Comparison of ENCODE assay signal across 28 cellular contexts in the genomic region with DNA sequence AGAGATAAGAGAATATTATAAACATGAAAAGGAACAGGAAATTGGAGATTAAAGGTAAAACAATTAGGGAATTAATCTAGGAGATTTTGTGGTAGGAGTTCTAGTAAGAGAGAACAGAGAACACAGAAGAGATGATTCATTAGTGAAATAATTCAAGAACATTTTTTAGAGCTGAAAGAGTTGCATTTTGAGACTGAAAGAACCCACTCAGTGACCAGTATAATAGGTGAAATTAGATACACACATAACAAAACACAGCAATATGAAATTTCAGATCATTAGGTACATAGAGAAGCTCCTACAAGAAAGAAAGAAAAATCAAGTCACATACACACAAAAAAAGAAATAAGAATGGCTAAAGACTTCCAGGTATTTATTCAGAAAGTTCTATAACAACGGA.
"Had no signal": no experiment of that assay in that cellular context is flagged by ENCODE, and none has a peak within 500 bp of the region (broad histone marks: within the 10 kb centered on the region; RNA-seq: fewer than 3 reads in every experiment).

No MANE protein-coding gene starts in this region.

- H3K9me3 Mint-ChIP-seq: effector memory CD8-positive, alpha-beta T cell had no signal

- H3K27ac Mint-ChIP-seq: dendritic cell treated with granulocyte-macrophage colony-stimulating factor and Interleukin-4, amounts not matched to agents 40 ng/mL and 50 ng/mL, for 4 days; effector memory CD8-positive, alpha-beta T cell; endodermal cell had no signal

- ATAC-seq: effector memory CD8-positive, alpha-beta T cell; esophagus mucosa; foreskin keratinocyte; gastrocnemius medialis; gastroesophageal sphincter; heart left ventricle; heart right ventricle had no signal

- H3K4me3 Mint-ChIP-seq: dendritic cell treated with granulocyte-macrophage colony-stimulating factor and Interleukin-4, amounts not matched to agents 40 ng/mL and 50 ng/mL, for 4 days; effector memory CD8-positive, alpha-beta T cell; endodermal cell had no signal

- H3K27ac ChIP-seq: colonic mucosa, coronary artery, dorsolateral prefrontal cortex, epithelial cell of prostate, esophagus muscularis mucosa, esophagus squamous epithelium, foreskin keratinocyte, gastrocnemius medialis, gastroesophageal sphincter, heart left ventricle, heart right ventricle had no signal

- H3K4me1 ChIP-seq: colonic mucosa, esophagus muscularis mucosa, esophagus squamous epithelium, foreskin keratinocyte, gastrocnemius medialis, gastroesophageal sphincter, heart left ventricle, heart right ventricle had no signal

- H3K9me3 ChIP-seq: colonic mucosa, esophagus muscularis mucosa, esophagus squamous epithelium, gastrocnemius medialis, gastroesophageal sphincter, heart right ventricle had no signal

- H3K27me3 ChIP-seq: colonic mucosa, dorsolateral prefrontal cortex, esophagus muscularis mucosa, esophagus squamous epithelium, foreskin keratinocyte, gastrocnemius medialis, gastroesophageal sphincter, heart left ventricle, heart right ventricle had no signal

- FAIRE-seq: colon, endometrium, endothelial cell of umbilical vein, frontal cortex had no signal

- H3K4me3 ChIP-seq: colonic mucosa, coronary artery, dorsolateral prefrontal cortex, esophagus muscularis mucosa, esophagus squamous epithelium, gastrocnemius medialis, gastroesophageal sphincter, heart left ventricle, heart right ventricle had no signal

- H3K36me3 ChIP-seq: colonic mucosa, esophagus muscularis mucosa, esophagus squamous epithelium, gastrocnemius medialis, gastroesophageal sphincter, heart left ventricle, heart right ventricle had no signal

- DNase-seq: colonic mucosa; cortex of kidney; dermis blood vessel endothelial cell; dorsolateral prefrontal cortex; effector CD4-positive, alpha-beta T cell; effector CD8-positive, alpha-beta T cell; effector memory CD4-positive, alpha-beta T cell; effector memory CD8-positive, alpha-beta T cell; endodermal cell; erythroblast; esophagus squamous epithelium; foreskin melanocyte; gastrocnemius medialis; glutamatergic neuron; head of caudate nucleus; heart left ventricle; heart right ventricle had no signal
